Comparison of ENCODE assay signal across 9 cellular contexts in genomic region chr1:9823693-9823942, GRCh38. TPM values are rescaled to one million over a fixed set of nuclear protein-coding genes. Genes with fewer than 3 reads are reported as not detected.
DNase-seq lines count a peak whose midpoint lies in the region; ATAC-seq and TF ChIP-seq lines count a peak whose summit lies in the region.
"Had no signal": no experiment of that assay in that cellular context is flagged by ENCODE, and none has a peak within 500 bp of the region (broad histone marks: within the 10 kb centered on the region; RNA-seq: fewer than 3 reads in every experiment).

No MANE protein-coding gene starts in this region.

- H3K36me3 ChIP-seq in HUES48 (ENCODE audit: control insufficient read depth, insufficient read depth, low read length) (no peaks in the 10 kb centered on the region), colonic mucosa (no peaks in the 10 kb centered on the region)

- no peaks in the 10 kb centered on the region for H3K9me3 Mint-ChIP-seq in natural killer cell treated with Interleukin-12 subunit alpha and Interleukin-12 subunit beta and Interleukin-15 and Interleukin-18, amount 100 ng/mL, for 72 hours

- peaks cover 34 to 37% of the 10 kb centered on the region in 2 donors for H3K4me1 Mint-ChIP-seq in natural killer cell treated with Interleukin-12 subunit alpha and Interleukin-12 subunit beta and Interleukin-15 and Interleukin-18, amount 100 ng/mL, for 72 hours (ENCODE audit: low read depth in 2 of 2)

- H3K4me3 ChIP-seq in HUES48 (ENCODE audit: low read depth, low read length) (peak overlapping the region; percentile 92), colonic mucosa (peak overlapping the region; percentile 86)

- ATAC-seq in GM19452 (IDR thresholded peaks at IDR 0.05; ENCODE audit: unreplicated experiment): peak; percentile 14
- peak; percentile 59 to 61 for ATAC-seq in natural killer cell treated with Interleukin-12 subunit alpha and Interleukin-12 subunit beta and Interleukin-15 and Interleukin-18, amount 100 ng/mL, for 72 hours

- no peak overlapping the region for H3K27ac Mint-ChIP-seq in natural killer cell treated with Interleukin-12 subunit alpha and Interleukin-12 subunit beta and Interleukin-15 and Interleukin-18, amount 100 ng/mL, for 72 hours

- H3K36me3 Mint-ChIP-seq in natural killer cell treated with Interleukin-12 subunit alpha and Interleukin-12 subunit beta and Interleukin-15 and Interleukin-18, amount 100 ng/mL, for 72 hours: no peaks in the 10 kb centered on the region
- H3K36me3 Mint-ChIP-seq: activated naive CD8-positive, alpha-beta T cell had no signal

- DNase-seq in colonic mucosa (no peak), NCI-H2171 treated with DMSO at 0.1 percent for 48 hours (lab: John Stamatoyannopoulos, UW) (no peak), NCI-H524 (lab: John Stamatoyannopoulos, UW) (no peak), NCI-H2107 (lab: John Stamatoyannopoulos, UW) (no peak)
- no peak for DNase-seq in natural killer cell treated with Interleukin-12 subunit alpha and Interleukin-12 subunit beta and Interleukin-15 and Interleukin-18, amount 100 ng/mL, for 72 hours (ENCODE audit: low spot score)
- DNase-seq in activated CD8-positive, alpha-beta memory T cell treated with anti-CD3 and anti-CD28 coated beads, Interleukin-2, amount 50 U/mL, for 4 hours: no peak

- H3K4me1 ChIP-seq in HUES48 (ENCODE audit: control insufficient read depth, insufficient read depth, low read length) (peaks cover 24% of the 10 kb centered on the region), colonic mucosa (peaks cover 18% of the 10 kb centered on the region)

- peak overlapping the region; percentile 87 for H3K27ac ChIP-seq in HUES48 (ENCODE audit: low read depth, low read length)
- peak overlapping the region; percentile 78 for H3K27ac ChIP-seq in colonic mucosa

- H3K27me3 ChIP-seq in HUES48 (ENCODE audit: control insufficient read depth, insufficient read depth, low read length) (peaks cover 29% of the 10 kb centered on the region), colonic mucosa (no peaks in the 10 kb centered on the region)

- peak overlapping the region; percentile 55 for H3K4me3 Mint-ChIP-seq in natural killer cell treated with Interleukin-12 subunit alpha and Interleukin-12 subunit beta and Interleukin-15 and Interleukin-18, amount 100 ng/mL, for 72 hours

- peak overlapping the region; percentile 72; the same call in 1 of the 2 replicates for H3K9ac ChIP-seq in HUES48 (ENCODE audit: low read depth, low read length)
- peak overlapping the region in 1 of 2 donors; percentile 93 for H3K9ac ChIP-seq in colonic mucosa (ENCODE audit: low read depth in 2 of 2, low read length in 2 of 2)

- no peaks in the 10 kb centered on the region for H3K27me3 Mint-ChIP-seq in natural killer cell treated with Interleukin-12 subunit alpha and Interleukin-12 subunit beta and Interleukin-15 and Interleukin-18, amount 100 ng/mL, for 72 hours
- H3K27me3 Mint-ChIP-seq: activated naive CD8-positive, alpha-beta T cell had no signal

- intact Hi-C loops in colonic mucosa (cut with DNase I): no loop called here

- TF ChIP-seq CTCF in colonic mucosa (IDR thresholded peaks at IDR 0.05): no peak

- H3K9me3 ChIP-seq in HUES48 (ENCODE audit: control insufficient read depth, insufficient read depth, low read length): no peaks in the 10 kb centered on the region
- no peaks in the 10 kb centered on the region for H3K9me3 ChIP-seq in colonic mucosa

RNA-seq across cellular contexts. Expression of gene CLSTN1, which starts 0.1 kb away (rescaled TPM):
- 100 to 1,000 TPM; 215 to 226 TPM for total RNA-seq in colonic mucosa
- total RNA-seq in natural killer cell treated with Interleukin-12 subunit alpha and Interleukin-12 subunit beta and Interleukin-15 and Interleukin-18, amount 100 ng/mL, for 72 hours: 10 to 100 TPM; 57.3 to 66.4 TPM
